ENCODE assay signal across 17 cellular contexts in genomic region chr10:124036746-124037145, GRCh38. TPM values are rescaled to one million over a fixed set of nuclear protein-coding genes. Genes with fewer than 3 reads are reported as not detected.
DNase-seq lines count a peak whose midpoint lies in the region; ATAC-seq and TF ChIP-seq lines count a peak whose summit lies in the region.
"Had no signal": no experiment of that assay in that cellular context is flagged by ENCODE, and none has a peak within 500 bp of the region (broad histone marks: within the 10 kb centered on the region; RNA-seq: fewer than 3 reads in every experiment).

No MANE protein-coding gene starts in this region.

- no peaks in the 10 kb centered on the region; the same call in 1 of the 2 replicates for H4K20me1 ChIP-seq in MM.1S (ENCODE audit: insufficient read depth, low read length)

- WGBS in esophagus muscularis mucosa: 94% methylated on average over 6 of the region's 8 CpGs
- 90 to 95% methylated on average over 6 to 8 of the region's 8 CpGs for WGBS in upper lobe of left lung, 2 donors

- H3K27me3 ChIP-seq in MM.1S (replicated peaks; ENCODE audit: insufficient read depth, low read length) (no peaks in the 10 kb centered on the region), esophagus muscularis mucosa (no peaks in the 10 kb centered on the region), neutrophil (no peaks in the 10 kb centered on the region), upper lobe of left lung (no peaks in the 10 kb centered on the region)

- ATAC-seq in upper lobe of left lung (ENCODE audit: low FRiP score in 2 of 2): no peak
- ATAC-seq in HG03354 (IDR thresholded peaks at IDR 0.05; ENCODE audit: poor library complexity, severe bottlenecking, unreplicated experiment): no peak

- H3K4me3 ChIP-seq in MM.1S (ENCODE audit: low read length) (peak overlapping the region; percentile 35; the same call in 1 of the 2 replicates), esophagus muscularis mucosa (no peak overlapping the region), neutrophil (ENCODE audit: low read depth in 1 of 2, low read length in 1 of 2) (peak overlapping the region; percentile 3 to 51), upper lobe of left lung (no peak overlapping the region)
- H3K4me3 ChIP-seq: GM12878 had no signal

- TF ChIP-seq POLR2A in esophagus muscularis mucosa (IDR thresholded peaks at IDR 0.05; ENCODE audit: low read depth) (no peak), upper lobe of left lung (IDR thresholded peaks at IDR 0.05) (no peak)

- H3K27me3 Mint-ChIP-seq in Calu3 (ENCODE audit: unreplicated experiment): no peaks in the 10 kb centered on the region

- H3F3A ChIP-seq in MM.1S (ENCODE audit: insufficient read depth, low read length): peaks cover 36% of the 10 kb centered on the region

- no peaks in the 10 kb centered on the region for H3K9me3 Mint-ChIP-seq in Calu3 (ENCODE audit: low read depth, unreplicated experiment)
- H3K9me3 Mint-ChIP-seq: CD8-positive, alpha-beta T cell had no signal

- no peak overlapping the region for H3K4me3 Mint-ChIP-seq in Calu3 (ENCODE audit: low read depth, unreplicated experiment)

- H3K4me2 ChIP-seq in MM.1S (ENCODE audit: low read depth, low read length): peak overlapping the region; percentile 64

- BruUV-seq in Calu3 (replicated peaks; lab: Mats Ljungman, UMichigan): no TSS peak

- TF ChIP-seq CTCF in MM.1S (IDR thresholded peaks at IDR 0.05; ENCODE audit: low read length) (no peak), esophagus muscularis mucosa (IDR thresholded peaks at IDR 0.05) (no peak), neutrophil (IDR thresholded peaks at IDR 0.05) (no peak), upper lobe of left lung (IDR thresholded peaks at IDR 0.05) (no peak), Calu3 (IDR thresholded peaks at IDR 0.05; ENCODE audit: unreplicated experiment) (no peak)

- no peak overlapping the region for H2AFZ ChIP-seq in MM.1S (ENCODE audit: low read length)

- H3K36me3 Mint-ChIP-seq in Calu3 (ENCODE audit: insufficient read depth, unreplicated experiment): peaks cover 10% of the 10 kb centered on the region
- H3K36me3 Mint-ChIP-seq: CD8-positive, alpha-beta T cell had no signal

- H3K4me1 ChIP-seq in MM.1S (ENCODE audit: low read length): peaks cover 48% of the 10 kb centered on the region
- H3K4me1 ChIP-seq in esophagus muscularis mucosa: peaks cover 18 to 78% (median 75%) of the 10 kb centered on the region in 4 donors
- peaks cover 89 to 94% of the 10 kb centered on the region in 2 experiments for H3K4me1 ChIP-seq in neutrophil (ENCODE audit: control insufficient read depth in 1 of 2, insufficient read depth in 1 of 2, low read depth in 1 of 2, low read length in 1 of 2)
- peaks cover 11 to 53% (median 32%) of the 10 kb centered on the region in 4 donors for H3K4me1 ChIP-seq in upper lobe of left lung

- H3K4me1 Mint-ChIP-seq in Calu3 (ENCODE audit: low read depth, unreplicated experiment): peaks cover 15% of the 10 kb centered on the region

- no peaks in the 10 kb centered on the region for H3K9me3 ChIP-seq in MM.1S (replicated peaks; ENCODE audit: insufficient read depth, low read length)
- no peaks in the 10 kb centered on the region for H3K9me3 ChIP-seq in esophagus muscularis mucosa
- no peaks in the 10 kb centered on the region for H3K9me3 ChIP-seq in neutrophil
- H3K9me3 ChIP-seq in upper lobe of left lung: no peaks in the 10 kb centered on the region

- H3K27ac ChIP-seq in MM.1S (ENCODE audit: low read length) (peak overlapping the region; percentile 71; the same call in 1 of the 2 replicates), esophagus muscularis mucosa (replicated peaks in 1 of 4) (peak overlapping the region in 3 of 4 donors; percentile 34 to 82 (median 77)), neutrophil (peak overlapping the region; percentile 93), upper lobe of left lung (peak overlapping the region; percentile 56 to 77 (median 66))

- H3K36me3 ChIP-seq in MM.1S (replicated peaks; ENCODE audit: insufficient read depth, low read length) (peaks cover 39% of the 10 kb centered on the region), esophagus muscularis mucosa (peaks cover 0 to 38% (median 23%) of the 10 kb centered on the region in 4 donors), neutrophil (peaks cover 80% of the 10 kb centered on the region), upper lobe of left lung (peaks cover 0 to 27% (median 6%) of the 10 kb centered on the region in 4 donors)

- CTCF ChIA-PET in Calu3 (lab: Charles Lee): interaction anchor here (1.2 kb wide), 1 partner anchor 19 kb away, joined by 3 read pairs; no protein-coding TSS in a partner anchor

- peaks cover 87% of the 10 kb centered on the region for H3K79me2 ChIP-seq in MM.1S (ENCODE audit: low read length)

- no peak for DNase-seq in MM.1S
- no peak for DNase-seq in esophagus muscularis mucosa (ENCODE audit: extremely low spot score)
- DNase-seq in upper lobe of left lung: no peak
- no peak for DNase-seq in Calu3
- DNase-seq in NCI-H774 (lab: John Stamatoyannopoulos, UW): no peak
- DNase-seq: ACHN; CD8-positive, alpha-beta T cell; DND-41; GDM1; GOT3; KG1; NCI-H1092 treated with DMSO at 0.1 percent for 48 hours; NCI-H1694; SIG-M5 had no signal

- no peaks in the 10 kb centered on the region for H3K9me2 ChIP-seq in MM.1S (replicated peaks; ENCODE audit: insufficient read depth, low read length)

- TF ChIP-seq EP300 in esophagus muscularis mucosa (IDR thresholded peaks at IDR 0.05) (no peak), upper lobe of left lung (IDR thresholded peaks at IDR 0.05) (no peak)

- intact Hi-C loops in esophagus muscularis mucosa (cut with DNase I): no loop called here
- intact Hi-C loops in Calu3 (cut with micrococcal nuclease; ENCODE audit: unreplicated experiment): no loop called here

- H3K9ac ChIP-seq in MM.1S (ENCODE audit: low read length): no peak overlapping the region; the same call in 1 of the 2 replicates

- H3K27ac Mint-ChIP-seq in Calu3 (ENCODE audit: unreplicated experiment): no peak overlapping the region

RNA-seq across cellular contexts. Expression of gene CHST15, which starts 56.7 kb away (rescaled TPM):
- total RNA-seq in esophagus muscularis mucosa (10 to 100 TPM; 48.2 to 76.1 (median 62.5) TPM), upper lobe of left lung (10 to 100 TPM; 16.1 to 54.5 (median 27.3) TPM), Calu3 (2022) (18.3 and 19.3 TPM in 2 replicates)

Comparison
In these comparisons a context has a peak if more than half of its experiments do, and no peak if none do; other contexts are left out.
1. H3K4me3 ChIP-seq: peak in MM.1S (single experiment) and neutrophil (2 of 2); none in esophagus muscularis mucosa (0 of 4) and upper lobe of left lung (0 of 4).
2. Peak in every context shown above with its lines, with median percentiles within 50 percentile points of each other: H3K27ac ChIP-seq.